In the genomic region with DNA sequence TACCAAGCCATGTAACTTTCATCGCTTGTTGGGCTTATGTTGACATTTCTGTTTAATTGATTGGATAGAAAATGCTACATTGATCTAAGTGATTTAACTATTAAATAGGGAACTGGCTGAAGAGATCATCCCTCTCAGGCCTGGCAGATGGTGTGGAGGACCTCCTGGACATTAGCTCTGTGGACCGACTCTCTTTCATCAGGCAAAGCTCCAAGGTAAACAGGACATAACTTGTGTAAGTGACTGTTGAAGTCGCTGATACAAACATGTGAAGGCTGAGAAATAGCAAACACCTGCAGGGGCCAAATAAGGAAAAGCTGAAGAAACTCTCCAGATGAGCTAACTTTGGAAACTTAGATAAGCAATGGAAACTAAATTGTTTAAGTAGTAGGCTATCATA, we compare ENCODE assay signal across 26 cellular contexts.
"Had no signal": no experiment of that assay in that cellular context is flagged by ENCODE, and none has a peak within 500 bp of the region (broad histone marks: within the 10 kb centered on the region; RNA-seq: fewer than 3 reads in every experiment).

No MANE protein-coding gene starts in this region.

- FAIRE-seq: astrocyte, RCC 7860 had no signal

- ATAC-seq: activated T-helper 17 cell treated with anti-CD3 and anti-CD28 coated beads, Interleukin-2, amount 50 U/mL, for 72 hours; PC-3; T-helper 17 cell had no signal

- DNase-seq: activated B cell treated with CpG ODN at 0.5 μM for 24 hours; activated CD4-positive, alpha-beta memory T cell treated with anti-CD3 and anti-CD28 coated beads for 36 hours; activated CD4-positive, alpha-beta T cell treated with anti-CD3 and anti-CD28 coated beads for 1 hour; activated CD4-positive, alpha-beta T cell treated with anti-CD3 and anti-CD28 coated beads, Interleukin-2, amount 10 ng/mL, durations not matched to agents 24 days and 14 days; activated CD8-positive, alpha-beta memory T cell treated with anti-CD3 and anti-CD28 coated beads for 24 hours; activated gamma-delta T cell; activated naive CD4-positive, alpha-beta T cell treated with anti-CD3 and anti-CD28 coated beads for 36 hours; activated T-cell treated with anti-CD3 and anti-CD28 coated beads for 4 hours; activated T-cell treated with anti-CD3 and anti-CD28 coated beads, Interleukin-2, amount 50 U/mL, for 48 hours; amygdala; cerebellar nuclear complex; colonic mucosa; KG1; NCI-H1048; NCI-H1417 treated with DMSO at 0.1 percent for 48 hours; NCI-H1694; NCI-H2029 treated with DMSO at 0.1 percent for 48 hours; NCI-H446; NCI-H526; PC-3; SIG-M5; T-helper 17 cell; T-helper 9 cell had no signal
